Comparison of ENCODE assay signal across 8 cellular contexts in genomic region chrX:43654431-43655150, GRCh38. TPM values are rescaled to one million over a fixed set of nuclear protein-coding genes. Genes with fewer than 3 reads are reported as not detected.
A peak's percentile ranks its signal among the peaks of the same experiment; 100 is the strongest.
DNase-seq lines count a peak whose midpoint lies in the region; ATAC-seq, FAIRE-seq and TF ChIP-seq lines count a peak whose summit lies in the region.

No MANE protein-coding gene starts in this region.

- H3K4me1 Mint-ChIP-seq in CD4-positive, alpha-beta T cell (ENCODE audit: low read depth): peaks cover 10% of the 10 kb centered on the region

- H2BK120ac ChIP-seq in H1 (replicated peaks; ENCODE audit: low read depth, low read length): no peak overlapping the region
- H2BK120ac ChIP-seq in mesenchymal stem cell (ENCODE audit: low read depth, low read length): peak overlapping the region; percentile 79

- H3K27ac Mint-ChIP-seq in CD4-positive, alpha-beta T cell: peak overlapping the region; percentile 95

- H3K36me3 ChIP-seq in H1 (ENCODE audit: control insufficient read depth in 2 of 4, insufficient read depth in 4 of 4, low read length in 3 of 4) (no peaks in the 10 kb centered on the region), mesenchymal stem cell (ENCODE audit: control insufficient read depth in 1 of 2, insufficient read depth in 2 of 2, low read depth in 1 of 2, low read length in 2 of 2) (no peaks in the 10 kb centered on the region)

- H3K79me1 ChIP-seq in H1 (ENCODE audit: low read depth, low read length) (no peaks in the 10 kb centered on the region), mesenchymal stem cell (replicated peaks; ENCODE audit: low read length, poor library complexity, severe bottlenecking) (no peaks in the 10 kb centered on the region)

- H3K36me3 Mint-ChIP-seq in CD4-positive, alpha-beta T cell (ENCODE audit: low read depth): peaks cover 4% of the 10 kb centered on the region

- TF ChIP-seq POLR2A in H1 (IDR thresholded peaks at IDR 0.05; ENCODE audit: control extremely low read depth in 1 of 2, low read depth in 2 of 2, low read length in 2 of 2): 0 out of 3 replicates have a peak, but pooled peaks of 1 of the 2 experiments have one; percentile 19

- no peak overlapping the region for H2BK20ac ChIP-seq in H1 (ENCODE audit: low read length)

- peak overlapping the region; percentile 96; the same call in 1 of the 2 replicates for H2BK12ac ChIP-seq in H1 (ENCODE audit: low read depth, low read length)
- peak overlapping the region in 1 of 2 experiments; percentile 25 for H2BK12ac ChIP-seq in mesenchymal stem cell (ENCODE audit: low read length in 2 of 2)

- peaks cover 0 to 2% of the 10 kb centered on the region in 2 experiments for H4K20me1 ChIP-seq in H1 (replicated peaks in 1 of 2; ENCODE audit: control insufficient read depth in 1 of 2, insufficient read depth in 2 of 2, low read length in 2 of 2)

- intact Hi-C loops in CD4-positive, alpha-beta T cell (cut with DNase I, micrococcal nuclease): loop anchor here in 1 of 2 experiments (5.0 to 10.0 kb wide), 2 partner anchors 890 to 1732 kb away; partner anchors contain the start of genes CASK and FUNDC1

- ATAC-seq in CD4-positive, alpha-beta T cell (ENCODE audit: poor library complexity): peak; percentile 91
- ATAC-seq in GM19468 (IDR thresholded peaks at IDR 0.05; ENCODE audit: extremely low read depth, unreplicated experiment): peak; percentile 87

- no peak overlapping the region for H3K23ac ChIP-seq in H1 (ENCODE audit: insufficient read length)
- H3K23ac ChIP-seq in mesenchymal stem cell (ENCODE audit: low read length in 2 of 2): no peak overlapping the region

- H3K4me2 ChIP-seq in H1 (ENCODE audit: insufficient read depth in 1 of 2, low read depth in 2 of 2, low read length in 2 of 2): peak overlapping the region; percentile 88 to 89
- peak overlapping the region; percentile 70 for H3K4me2 ChIP-seq in mesenchymal stem cell (ENCODE audit: low read length, poor library complexity, severe bottlenecking)

- no peak for FAIRE-seq in H1 (lab: Jason Lieb, UNC)

- peaks cover 5% of the 10 kb centered on the region for H3K27me3 ChIP-seq in CD4-positive, alpha-beta T cell (ENCODE audit: control insufficient read depth, insufficient read depth, low read length)
- no peaks in the 10 kb centered on the region for H3K27me3 ChIP-seq in H1 (replicated peaks in 1 of 4; ENCODE audit: control insufficient read depth in 3 of 4, extremely low read depth in 1 of 4, insufficient read depth in 3 of 4, low read length in 3 of 4)
- peaks cover 0 to 3% of the 10 kb centered on the region in 2 experiments for H3K27me3 ChIP-seq in mesenchymal stem cell (ENCODE audit: control insufficient read depth in 1 of 2, insufficient read depth in 1 of 2, low read length in 2 of 2)

- no peaks in the 10 kb centered on the region for H3K9me3 ChIP-seq in CD4-positive, alpha-beta T cell (ENCODE audit: control insufficient read depth, low read length)
- H3K9me3 ChIP-seq in H1 (ENCODE audit: insufficient read depth in 2 of 2, low read depth in 1 of 2, low read length in 1 of 2) (no peaks in the 10 kb centered on the region), mesenchymal stem cell (ENCODE audit: control insufficient read depth, low read length) (no peaks in the 10 kb centered on the region)

- H3K4me3 ChIP-seq in H1 (ENCODE audit: extremely low read depth in 1 of 4, insufficient read depth in 2 of 4, low read depth in 3 of 4, low read length in 4 of 4) (peak overlapping the region; percentile 57 to 72 (median 64)), mesenchymal stem cell (ENCODE audit: insufficient read depth in 1 of 2, low read depth in 1 of 2, low read length in 2 of 2) (peak overlapping the region; percentile 71 to 84)

- H2AFZ ChIP-seq in H1 (ENCODE audit: low read length) (peak overlapping the region; percentile 90; the same call in 1 of the 2 replicates), mesenchymal stem cell (ENCODE audit: low read depth, low read length) (peak overlapping the region; percentile 77)

- peak in 1 of 2 experiments; percentile 90; a peak in 2 of 3 replicates for TF ChIP-seq EP300 in H1 (IDR thresholded peaks at IDR 0.05; ENCODE audit: borderline replicate concordance in 1 of 2, low read depth in 2 of 2, low read length in 2 of 2)

- peaks cover 12% of the 10 kb centered on the region for H3K23me2 ChIP-seq in H1 (ENCODE audit: low read depth, low read length)

- 0% methylated on average over 3 of the region's 57 CpGs; no CpG with 5 or more reads in 1 of the 2 experiments for WGBS in H1 (ENCODE audit: extremely low coverage in 1 of 2, insufficient coverage in 1 of 2, insufficient read length in 1 of 2, insufficient replicate concordance in 2 of 2, low coverage in 1 of 2, low lambda C conversion rate in 2 of 2, missing lambda C conversion rate in 1 of 2), 2 experiments
- 0% methylated on average over 25 of the region's 57 CpGs for WGBS in mesenchymal stem cell

- H3K27ac ChIP-seq in CD4-positive, alpha-beta T cell (ENCODE audit: low read depth, low read length): no peak overlapping the region
- H3K27ac ChIP-seq in H1 (ENCODE audit: low read depth, low read length) (peak overlapping the region; percentile 98), mesenchymal stem cell (ENCODE audit: low read length, poor library complexity, severe bottlenecking) (peak overlapping the region; percentile 85)

- H3K27me3 Mint-ChIP-seq in CD4-positive, alpha-beta T cell: no peaks in the 10 kb centered on the region

- H2AK5ac ChIP-seq in H1 (ENCODE audit: low read depth, low read length) (no peak overlapping the region), mesenchymal stem cell (ENCODE audit: low read length, severe bottlenecking) (no peak overlapping the region)

- no peaks in the 10 kb centered on the region for H3K79me2 ChIP-seq in H1 (ENCODE audit: control insufficient read depth in 1 of 2, insufficient read depth in 2 of 2, low read length in 2 of 2)

- TF ChIP-seq CTCF in CD4-positive, alpha-beta T cell (IDR thresholded peaks at IDR 0.05): no peak
- peak in 1 of 3 experiments; percentile 5; a peak in 1 of 4 replicates for TF ChIP-seq CTCF in H1 (IDR thresholded peaks at IDR 0.05; ENCODE audit: control extremely low read depth in 1 of 3, insufficient read depth in 1 of 3, low read depth in 1 of 3, low read length in 3 of 3)

- H4K5ac ChIP-seq in H1 (ENCODE audit: insufficient read length, low read depth, low read length): peak overlapping the region; percentile 95

- H3K4me1 ChIP-seq in H1 (replicated peaks in 1 of 4; ENCODE audit: control insufficient read depth in 3 of 4, insufficient read depth in 4 of 4, low read length in 3 of 4) (no peaks in the 10 kb centered on the region), mesenchymal stem cell (ENCODE audit: control insufficient read depth, insufficient read depth, low read depth, low read length) (peaks cover 3% of the 10 kb centered on the region)

- H3K4ac ChIP-seq in H1 (replicated peaks; ENCODE audit: insufficient read length, low read depth, low read length): no peak overlapping the region
- H3K4ac ChIP-seq in mesenchymal stem cell (ENCODE audit: low read depth in 1 of 2, low read length in 2 of 2): peak overlapping the region; percentile 61 to 75

- peak overlapping the region; percentile 98 for H4K8ac ChIP-seq in H1 (ENCODE audit: extremely low read depth, insufficient read depth, low read length)
- H4K8ac ChIP-seq in mesenchymal stem cell (ENCODE audit: low read length): peak overlapping the region; percentile 69

- no peak overlapping the region for H3K56ac ChIP-seq in H1 (replicated peaks; ENCODE audit: insufficient read length, low read depth, low read length)

- peak overlapping the region; percentile 95 for H4K91ac ChIP-seq in H1 (replicated peaks; ENCODE audit: insufficient read length, low read length)
- peak overlapping the region; percentile 75 for H4K91ac ChIP-seq in mesenchymal stem cell (ENCODE audit: low read length)

- DNase-seq in CD4-positive, alpha-beta T cell: peak; percentile 70 to 85 (median 79)
- DNase-seq in HPDE6-E6E7 (ENCODE audit: extremely low spot score) (peak; percentile 78), H1 (ENCODE audit: low read depth in 1 of 2, low spot score in 2 of 2) (peak; percentile 60 to 82), mesenchymal stem cell (peak; percentile 95)
- peak; percentile 53 for DNase-seq in NK-92 treated with Interleukin-12 subunit alpha and Interleukin-12 subunit beta, amount 100 ng/mL, for 24 hours (lab: John Stamatoyannopoulos, UW)
- peak; percentile 50 for DNase-seq in activated CD8-positive, alpha-beta memory T cell treated with anti-CD3 and anti-CD28 coated beads, Interleukin-2, amount 50 U/mL, for 24 hours (ENCODE audit: extremely low read depth)
- DNase-seq in stimulated activated CD8-positive, alpha-beta memory T cell treated with anti-CD3 and anti-CD28 coated beads, Interleukin-12 subunit alpha, Interleukin-12 subunit beta, amount 100 ng/mL, for 24 hours (ENCODE audit: extremely low read depth): peak; percentile 43

- H3K14ac ChIP-seq in H1 (ENCODE audit: insufficient read length): no peak overlapping the region
- peak overlapping the region in 1 of 2 experiments; percentile 91 for H3K14ac ChIP-seq in mesenchymal stem cell (ENCODE audit: low read length in 2 of 2)

- peak in 1 of 2 experiments; percentile 19; a peak in 1 of 4 replicates for TF ChIP-seq RAD21 in H1 (IDR thresholded peaks at IDR 0.05 in 1 of 2, conservative IDR thresholded peaks at IDR 0.05 in 1 of 2; ENCODE audit: low read depth in 2 of 2, low read length in 2 of 2)

- peak overlapping the region; percentile 90 for H3K18ac ChIP-seq in H1 (ENCODE audit: extremely low read depth, low read length)
- H3K18ac ChIP-seq in mesenchymal stem cell (ENCODE audit: low read depth in 1 of 2, low read length in 2 of 2): peak overlapping the region; percentile 79 to 90

- H3K9ac ChIP-seq in H1 (replicated peaks in 1 of 4; ENCODE audit: extremely low read depth in 1 of 4, low read depth in 3 of 4, low read length in 3 of 4) (peak overlapping the region; percentile 64 to 97 (median 94)), mesenchymal stem cell (ENCODE audit: low read length) (peak overlapping the region; percentile 96)

- POLR2A ChIA-PET in CD4-positive, alpha-beta T cell (lab: Charles Lee): interaction anchor here (0.9 kb wide), 1 partner anchor 1736 kb away, joined by 3 read pairs; no protein-coding TSS in a partner anchor
- POLR2A ChIA-PET in H1 (lab: Charles Lee; ENCODE audit: partially characterized antibody): interaction anchor here (0.9 kb wide), 1 partner anchor 26 kb away, joined by 3 read pairs; no protein-coding TSS in a partner anchor

- CTCF ChIA-PET in CD4-positive, alpha-beta T cell (lab: Charles Lee): no interaction called here
- CTCF ChIA-PET in H1 (lab: Charles Lee; ENCODE audit: partially characterized antibody): no interaction called here

- H2BK15ac ChIP-seq in H1 (ENCODE audit: low read length) (no peak overlapping the region), mesenchymal stem cell (ENCODE audit: low read depth, poor library complexity, severe bottlenecking) (no peak overlapping the region)

- H3K9me3 Mint-ChIP-seq in CD4-positive, alpha-beta T cell: no peaks in the 10 kb centered on the region

- H2BK5ac ChIP-seq in H1 (ENCODE audit: low read depth, low read length): peak overlapping the region; percentile 97
- peak overlapping the region; percentile 86 for H2BK5ac ChIP-seq in mesenchymal stem cell (ENCODE audit: low read depth, low read length, poor library complexity, severe bottlenecking)

- H3K4me3 Mint-ChIP-seq in CD4-positive, alpha-beta T cell: peak overlapping the region; percentile 92

RNA-seq across cellular contexts. Expression of gene MAOA, which starts 1.5 kb away (rescaled TPM):
- not detected for total RNA-seq in CD4-positive, alpha-beta T cell
- 6.1 and 8.2 TPM in 2 replicates for total RNA-seq in H1 (2021; fragmentation: NEBNext Ultra II Directional; extraction: Animal tissue kit (Norgen Biotek cat#: 25700))
- polyA plus RNA-seq in H1 (2011; rRNA removed): 2.4 and 2.6 TPM in 2 replicates
- polyA plus RNA-seq in H1 (2011; cell fraction: cytosol; rRNA removed): 3.6 TPM
- polyA plus RNA-seq in H1 (2011; cell fraction: nucleus; rRNA removed): 2.2 TPM
- polyA plus RNA-seq in H1 (2012, experiment 1 of 2): 3.7 to 6.0 TPM (median 4.7 TPM) in 4 replicates
- 0.60 TPM for polyA plus RNA-seq in H1 (2012, experiment 2 of 2)
- 3.3 TPM for polyA plus RNA-seq in H1 (2013, experiment 1 of 2)
- polyA plus RNA-seq in H1 (2013, experiment 2 of 2): 2.9 TPM
- 6.8 and 7.1 TPM in 2 replicates for polyA minus RNA-seq in H1 (2011; rRNA and poly(A)+ RNA removed)
- 3.5 TPM for polyA minus RNA-seq in H1 (2011; cell fraction: cytosol; rRNA and poly(A)+ RNA removed)
- polyA minus RNA-seq in H1 (2011; cell fraction: nucleus; rRNA and poly(A)+ RNA removed): 2.1 TPM
- 22.5 TPM for polyA plus RNA-seq in mesenchymal stem cell (2013, experiment 1 of 2)
- 24.1 TPM for polyA plus RNA-seq in mesenchymal stem cell (2013, experiment 2 of 2)

Comparison
In these comparisons a context has a peak if more than half of its experiments do, and no peak if none do; other contexts are left out.
1. DNase-seq: peak in every context shown above with its lines; median percentile 95 in mesenchymal stem cell; 79 in CD4-positive, alpha-beta T cell; 78 in HPDE6-E6E7; 71 in H1; 53 in NK-92 treated with Interleukin-12 subunit alpha and Interleukin-12 subunit beta, amount 100 ng/mL, for 24 hours; 50 in activated CD8-positive, alpha-beta memory T cell treated with anti-CD3 and anti-CD28 coated beads, Interleukin-2, amount 50 U/mL, for 24 hours; 43 in stimulated activated CD8-positive, alpha-beta memory T cell treated with anti-CD3 and anti-CD28 coated beads, Interleukin-12 subunit alpha, Interleukin-12 subunit beta, amount 100 ng/mL, for 24 hours.